In the genomic region with DNA sequence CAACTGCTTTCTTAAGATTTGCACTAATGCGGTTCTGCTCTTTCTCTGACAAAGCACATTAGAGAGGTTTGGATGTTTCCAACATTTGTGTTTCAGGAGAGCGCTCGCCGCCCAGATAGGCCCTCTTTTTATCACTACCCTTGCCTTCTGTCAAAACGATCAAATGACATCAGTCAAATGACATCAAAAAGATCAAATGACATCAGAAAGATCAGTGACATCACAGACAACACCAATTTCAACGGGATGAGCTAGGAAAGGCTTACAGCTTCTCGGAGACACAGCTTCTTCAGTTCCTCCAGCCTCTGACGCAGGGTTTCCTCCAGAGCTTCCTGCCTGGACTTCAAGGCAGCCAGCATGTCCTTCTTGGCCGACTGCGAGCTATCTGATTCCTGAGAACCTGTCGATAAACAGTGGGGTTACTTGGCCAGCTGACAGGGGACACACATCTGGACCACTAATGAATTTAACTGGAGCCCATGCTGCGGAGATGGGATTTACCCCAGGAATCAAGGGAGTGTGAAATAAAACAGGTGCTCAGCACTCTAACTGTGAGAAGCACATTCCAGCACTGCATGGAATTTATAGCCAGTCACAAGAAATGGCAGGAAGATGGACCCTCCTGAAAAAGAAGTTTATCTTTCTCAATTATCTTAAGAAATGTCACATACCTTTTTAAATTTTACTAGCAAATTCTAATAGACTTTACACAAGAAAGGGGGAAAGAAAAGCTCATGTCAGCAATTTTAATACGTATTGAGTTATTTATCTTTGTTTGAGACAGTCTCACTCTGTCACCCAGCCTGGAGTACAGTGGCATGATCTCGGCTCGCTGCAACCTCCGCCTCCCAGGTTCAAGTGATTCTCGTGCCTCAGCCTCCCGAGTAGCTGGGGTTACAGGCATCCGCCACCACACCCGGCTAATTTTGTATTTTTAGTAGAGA, we compare ENCODE assay signal across 1 cellular context.
TF ChIP-seq lines count a peak whose summit lies in the region.

No MANE protein-coding gene starts in this region.

TF ChIP-seq in WTC11, 78 proteins besides CTCF, POLR2A, EP300 and RAD21 (continued from another document):
- TF ChIP-seq, protein P1, sequence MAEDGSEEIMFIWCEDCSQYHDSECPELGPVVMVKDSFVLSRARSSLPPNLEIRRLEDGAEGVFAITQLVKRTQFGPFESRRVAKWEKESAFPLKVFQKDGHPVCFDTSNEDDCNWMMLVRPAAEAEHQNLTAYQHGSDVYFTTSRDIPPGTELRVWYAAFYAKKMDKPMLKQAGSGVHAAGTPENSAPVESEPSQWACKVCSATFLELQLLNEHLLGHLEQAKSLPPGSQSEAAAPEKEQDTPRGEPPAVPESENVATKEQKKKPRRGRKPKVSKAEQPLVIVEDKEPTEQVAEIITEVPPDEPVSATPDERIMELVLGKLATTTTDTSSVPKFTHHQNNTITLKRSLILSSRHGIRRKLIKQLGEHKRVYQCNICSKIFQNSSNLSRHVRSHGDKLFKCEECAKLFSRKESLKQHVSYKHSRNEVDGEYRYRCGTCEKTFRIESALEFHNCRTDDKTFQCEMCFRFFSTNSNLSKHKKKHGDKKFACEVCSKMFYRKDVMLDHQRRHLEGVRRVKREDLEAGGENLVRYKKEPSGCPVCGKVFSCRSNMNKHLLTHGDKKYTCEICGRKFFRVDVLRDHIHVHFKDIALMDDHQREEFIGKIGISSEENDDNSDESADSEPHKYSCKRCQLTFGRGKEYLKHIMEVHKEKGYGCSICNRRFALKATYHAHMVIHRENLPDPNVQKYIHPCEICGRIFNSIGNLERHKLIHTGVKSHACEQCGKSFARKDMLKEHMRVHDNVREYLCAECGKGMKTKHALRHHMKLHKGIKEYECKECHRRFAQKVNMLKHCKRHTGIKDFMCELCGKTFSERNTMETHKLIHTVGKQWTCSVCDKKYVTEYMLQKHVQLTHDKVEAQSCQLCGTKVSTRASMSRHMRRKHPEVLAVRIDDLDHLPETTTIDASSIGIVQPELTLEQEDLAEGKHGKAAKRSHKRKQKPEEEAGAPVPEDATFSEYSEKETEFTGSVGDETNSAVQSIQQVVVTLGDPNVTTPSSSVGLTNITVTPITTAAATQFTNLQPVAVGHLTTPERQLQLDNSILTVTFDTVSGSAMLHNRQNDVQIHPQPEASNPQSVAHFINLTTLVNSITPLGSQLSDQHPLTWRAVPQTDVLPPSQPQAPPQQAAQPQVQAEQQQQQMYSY (CRISPR knock-in tag; IDR thresholded peaks at IDR 0.05), result no peak
- TF ChIP-seq ZNF317 (CRISPR knock-in tag; IDR thresholded peaks at IDR 0.05; ENCODE audit: borderline replicate concordance, low read depth) (no peak), TEAD1 (CRISPR knock-in tag; IDR thresholded peaks at IDR 0.05) (no peak), PRRX2 (CRISPR knock-in tag; IDR thresholded peaks at IDR 0.05) (no peak), FOXK1 (CRISPR knock-in tag; IDR thresholded peaks at IDR 0.05) (no peak), RORB (CRISPR knock-in tag; IDR thresholded peaks at IDR 0.05) (no peak)
- TF ChIP-seq, protein P2, sequence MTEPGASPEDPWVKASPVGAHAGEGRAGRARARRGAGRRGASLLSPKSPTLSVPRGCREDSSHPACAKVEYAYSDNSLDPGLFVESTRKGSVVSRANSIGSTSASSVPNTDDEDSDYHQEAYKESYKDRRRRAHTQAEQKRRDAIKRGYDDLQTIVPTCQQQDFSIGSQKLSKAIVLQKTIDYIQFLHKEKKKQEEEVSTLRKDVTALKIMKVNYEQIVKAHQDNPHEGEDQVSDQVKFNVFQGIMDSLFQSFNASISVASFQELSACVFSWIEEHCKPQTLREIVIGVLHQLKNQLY (CRISPR knock-in tag; IDR thresholded peaks at IDR 0.05), result no peak
